ENCODE assay signal across 17 cellular contexts in the genomic region with DNA sequence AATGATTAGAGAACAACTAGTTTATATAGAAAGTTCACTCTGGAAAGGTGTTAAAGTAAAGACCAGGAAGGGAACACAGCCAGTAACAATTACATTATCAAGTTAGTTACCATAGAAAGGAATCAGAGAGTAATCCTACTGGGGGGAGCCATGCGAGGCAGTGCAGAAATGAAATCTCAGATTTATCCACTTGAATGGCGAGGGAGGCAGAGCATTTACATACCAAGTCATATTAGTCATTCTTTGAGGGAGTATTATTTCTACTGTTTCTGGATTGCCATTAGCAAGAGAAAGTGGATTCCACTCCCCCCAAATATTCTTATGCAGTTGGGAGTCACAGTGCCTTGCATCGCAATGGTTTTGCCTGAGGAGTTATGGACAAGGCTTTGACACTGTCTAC.
DNase-seq lines count a peak whose midpoint lies in the region; ATAC-seq, FAIRE-seq and TF ChIP-seq lines count a peak whose summit lies in the region.
"Had no signal": no experiment of that assay in that cellular context is flagged by ENCODE, and none has a peak within 500 bp of the region (broad histone marks: within the 10 kb centered on the region; RNA-seq: fewer than 3 reads in every experiment).

No MANE protein-coding gene starts in this region.

- H3K4me1 ChIP-seq in keratinocyte (ENCODE audit: control insufficient read depth, extremely low read depth, insufficient read depth, low read length) (no peaks in the 10 kb centered on the region), hepatocyte (ENCODE audit: insufficient read depth) (no peaks in the 10 kb centered on the region)
- H3K4me1 ChIP-seq: Caco-2 had no signal

- no peak overlapping the region for H3K4me2 ChIP-seq in keratinocyte (ENCODE audit: control insufficient read depth, extremely low read depth, insufficient read depth, low read depth, low read length)
- no peak overlapping the region for H3K4me2 ChIP-seq in hepatocyte
- H3K4me2 ChIP-seq: SK-N-SH had no signal

- peak; percentile 11 for DNase-seq in Daoy (ENCODE audit: low read depth)
- DNase-seq in M059J (ENCODE audit: low read depth): peak; percentile 59
- DNase-seq in astrocyte of the spinal cord (ENCODE audit: low read depth, low spot score): peak; percentile 44
- no peak for DNase-seq in keratinocyte (ENCODE audit: low read depth, low spot score)
- DNase-seq in hepatocyte (ENCODE audit: low spot score): no peak
- DNase-seq in DMS 273 treated with DMSO at 0.1 percent for 48 hours (lab: John Stamatoyannopoulos, UW): no peak
- DNase-seq: AML-193, Caco-2, DMS53, GDM1, NCI-H1048, NCI-H446, SK-N-SH had no signal

- H3K36me3 ChIP-seq in keratinocyte (ENCODE audit: control insufficient read depth in 2 of 2, extremely low read depth in 1 of 2, insufficient read depth in 2 of 2, low read length in 2 of 2) (no peaks in the 10 kb centered on the region), hepatocyte (replicated peaks; ENCODE audit: insufficient read depth, low read depth) (no peaks in the 10 kb centered on the region)

- H4K20me1 ChIP-seq in keratinocyte (ENCODE audit: control insufficient read depth, extremely low read depth, insufficient read depth, low read length): no peaks in the 10 kb centered on the region
- no peaks in the 10 kb centered on the region for H4K20me1 ChIP-seq in hepatocyte (ENCODE audit: insufficient read depth, poor library complexity, severe bottlenecking)

- H3K79me2 ChIP-seq in keratinocyte (ENCODE audit: control insufficient read depth, insufficient read depth, low read length): no peaks in the 10 kb centered on the region
- H3K79me2 ChIP-seq in hepatocyte: no peaks in the 10 kb centered on the region

- TF ChIP-seq CTCF in astrocyte of the spinal cord (IDR thresholded peaks at IDR 0.05; ENCODE audit: low read depth, low read length) (no peak), keratinocyte (optimal IDR thresholded peaks at IDR 0.05 in 1 of 3, IDR thresholded peaks at IDR 0.05 in 1 of 3, conservative IDR thresholded peaks at IDR 0.05 in 1 of 3; ENCODE audit: extremely low read depth in 1 of 3, insufficient read depth in 2 of 3, low read length in 3 of 3) (no peak), hepatocyte (IDR thresholded peaks at IDR 0.05; ENCODE audit: poor library complexity) (no peak)

- ATAC-seq in HG02623 (IDR thresholded peaks at IDR 0.05; ENCODE audit: unreplicated experiment): no peak
- ATAC-seq in GM18873 (IDR thresholded peaks at IDR 0.05; ENCODE audit: low FRiP score, unreplicated experiment): no peak
- ATAC-seq: K562 had no signal

- H2AFZ ChIP-seq in keratinocyte (ENCODE audit: control insufficient read depth, low read length) (no peak overlapping the region), hepatocyte (no peak overlapping the region)

- WGBS in hepatocyte (ENCODE audit: low lambda C conversion rate, missing lambda C conversion rate): 28% methylated on average over 3 of the region's 3 CpGs

- no peaks in the 10 kb centered on the region for H3K9me2 ChIP-seq in hepatocyte (replicated peaks; ENCODE audit: insufficient read depth)
- H3K9me2 ChIP-seq: SK-N-SH had no signal

- no peaks in the 10 kb centered on the region for H3K27me3 ChIP-seq in keratinocyte (ENCODE audit: control insufficient read depth, extremely low read depth, insufficient read depth, low read length)
- H3K27me3 ChIP-seq in hepatocyte: no peaks in the 10 kb centered on the region

- H3K27ac ChIP-seq in keratinocyte (ENCODE audit: control insufficient read depth, insufficient read depth, low read length): no peak overlapping the region
- no peak overlapping the region for H3K27ac ChIP-seq in hepatocyte

- H3K4me3 ChIP-seq in astrocyte of the spinal cord (ENCODE audit: low read depth, low read length) (no peak overlapping the region), keratinocyte (ENCODE audit: control insufficient read depth in 2 of 3, extremely low read depth in 1 of 3, insufficient read depth in 2 of 3, low read depth in 1 of 3, low read length in 3 of 3) (no peak overlapping the region), hepatocyte (no peak overlapping the region)
- H3K4me3 ChIP-seq: K562 had no signal

- dilution Hi-C loops in keratinocyte (cut with MboI; ENCODE audit: extremely low pct_ligation_motif_present, low sequenced_read_pairs): no loop called here

- FAIRE-seq in keratinocyte (lab: Jason Lieb, UNC): peak; percentile 68
- FAIRE-seq: H1, K562 had no signal

- no peaks in the 10 kb centered on the region for H3K9me3 ChIP-seq in keratinocyte (ENCODE audit: control insufficient read depth, low read depth, low read length)
- H3K9me3 ChIP-seq in hepatocyte (ENCODE audit: low read depth): no peaks in the 10 kb centered on the region
- H3K9me3 ChIP-seq: Caco-2 had no signal

- in situ Hi-C loops in astrocyte of the spinal cord (cut with HindIII; ENCODE audit: low sequenced_read_pairs): no loop called here

- no peaks in the 10 kb centered on the region for H3K9me1 ChIP-seq in keratinocyte (ENCODE audit: control insufficient read depth, extremely low read depth, insufficient read depth, low read length)

- H3K9ac ChIP-seq in keratinocyte (ENCODE audit: control insufficient read depth, extremely low read depth, insufficient read depth, low read length): no peak overlapping the region
- H3K9ac ChIP-seq: SK-N-SH had no signal

Comparison
In these comparisons a context has a peak if more than half of its experiments do, and no peak if none do; other contexts are left out.
1. DNase-seq: peak in Daoy (single experiment), M059J (single experiment) and astrocyte of the spinal cord (single experiment); none in keratinocyte (single experiment), hepatocyte (single experiment) and DMS 273 treated with DMSO at 0.1 percent for 48 hours (single experiment).